ENCODE assay signal across 20 cellular contexts in genomic region chr2:158841839-158842238, GRCh38. TPM values are rescaled to one million over a fixed set of nuclear protein-coding genes. Genes with fewer than 3 reads are reported as not detected.
A peak's percentile ranks its signal among the peaks of the same experiment; 100 is the strongest.
DNase-seq lines count a peak whose midpoint lies in the region; ATAC-seq, FAIRE-seq and TF ChIP-seq lines count a peak whose summit lies in the region.
"Had no signal": no experiment of that assay in that cellular context is flagged by ENCODE, and none has a peak within 500 bp of the region (broad histone marks: within the 10 kb centered on the region; RNA-seq: fewer than 3 reads in every experiment).

No MANE protein-coding gene starts in this region.

- no peaks in the 10 kb centered on the region for H3K36me3 ChIP-seq in right atrium auricular region
- H3K36me3 ChIP-seq in osteoblast (ENCODE audit: insufficient read depth, low read length), result no peaks in the 10 kb centered on the region

- H3K27me3 ChIP-seq in right atrium auricular region (no peaks in the 10 kb centered on the region), osteoblast (ENCODE audit: insufficient read depth, low read length) (peaks cover 7% of the 10 kb centered on the region)

- intact Hi-C loops in Right ventricle myocardium inferior (cut with DNase I), result no loop called here

- no peak for DNase-seq in Right ventricle myocardium inferior (ENCODE audit: missing footprints)
- no peak for DNase-seq in right atrium auricular region (ENCODE audit: low spot score)
- DNase-seq in fibroblast of pulmonary artery (ENCODE audit: low read depth), result peak; percentile 58
- DNase-seq in osteoblast (ENCODE audit: insufficient read length, low spot score, missing footprints), result peak; percentile 79
- no peak for DNase-seq in SIG-M5 treated with dmso at 0.1 percent for 504 hours (lab: John Stamatoyannopoulos, UW; ENCODE audit: unreplicated experiment)
- no peak for DNase-seq in AG08396 (ENCODE audit: low spot score)
- no peak for DNase-seq in GM19239 (ENCODE audit: insufficient read length, low spot score)
- DNase-seq: 8988T; activated CD4-positive, alpha-beta T cell treated with anti-CD3 and anti-CD28 coated beads, Interleukin-2, amount 50 U/mL, for 48 hours; activated naive CD8-positive, alpha-beta T cell treated with anti-CD3 and anti-CD28 coated beads for 36 hours; activated T-cell treated with anti-CD3 and anti-CD28 coated beads, Interleukin-2, amount 50 U/mL, for 48 hours; CD8-positive, alpha-beta memory T cell; Karpas-422; NCI-H1436 treated with DMSO at 0.1 percent for 48 hours; stimulated activated naive CD4-positive, alpha-beta T cell had no signal

- TF ChIP-seq CTCF in right atrium auricular region (IDR thresholded peaks at IDR 0.05) (no peak), fibroblast of pulmonary artery (IDR thresholded peaks at IDR 0.05; ENCODE audit: low read length, missing control alignments) (no peak), osteoblast (IDR thresholded peaks at IDR 0.05; ENCODE audit: extremely low read depth, low read depth, low read length) (no peak)

- H3K27ac ChIP-seq in right atrium auricular region (peak overlapping the region in 1 of 2 donors; percentile 60), osteoblast (ENCODE audit: low read depth, low read length) (peak overlapping the region; percentile 15)

- ATAC-seq in Right ventricle myocardium inferior (peak; percentile 66), GM19397 (IDR thresholded peaks at IDR 0.05; ENCODE audit: unreplicated experiment) (no peak)

- no peaks in the 10 kb centered on the region for H3K79me2 ChIP-seq in osteoblast (ENCODE audit: insufficient read depth, low read length)

- peak overlapping the region; percentile 52 for H3K4me2 ChIP-seq in osteoblast (ENCODE audit: insufficient read depth, low read length)

- H2AFZ ChIP-seq in osteoblast (ENCODE audit: low read length), result no peak overlapping the region

- H3K4me1 ChIP-seq in right atrium auricular region (peaks cover 0 to 20% of the 10 kb centered on the region in 2 donors), osteoblast (ENCODE audit: insufficient read depth, low read length) (peaks cover 22% of the 10 kb centered on the region)

- H3K9me3 ChIP-seq in right atrium auricular region (no peaks in the 10 kb centered on the region), osteoblast (ENCODE audit: low read depth, low read length) (no peaks in the 10 kb centered on the region)

- H3K4me3 ChIP-seq in right atrium auricular region (no peak overlapping the region), fibroblast of pulmonary artery (replicated peaks; ENCODE audit: low read depth, low read length) (no peak overlapping the region), osteoblast (ENCODE audit: insufficient read depth, low read length) (no peak overlapping the region)

- FAIRE-seq in GM19239 (lab: Jason Lieb, UNC), result no peak

- no peaks in the 10 kb centered on the region for H4K20me1 ChIP-seq in osteoblast (ENCODE audit: insufficient read depth, low read length)

RNA-seq across cellular contexts. Expression of gene DAPL1, which starts 46.7 kb away (rescaled TPM):
- total RNA-seq in Right ventricle myocardium inferior (not detected), right atrium auricular region (not detected), osteoblast (0.29 TPM in 1 of 2 replicates, not detected in the other)
- total RNA-seq: activated naive CD8-positive, alpha-beta T cell treated with anti-CD3 and anti-CD28 coated beads for 36 hours; CD8-positive, alpha-beta memory T cell; epithelial cell of proximal tubule; G401; lung microvascular endothelial cell; skeletal muscle tissue had no signal

Comparison
In these comparisons a context has a peak if more than half of its experiments do, and no peak if none do; other contexts are left out.
1. DNase-seq: peak in fibroblast of pulmonary artery (single experiment) and osteoblast (single experiment); none in Right ventricle myocardium inferior (single experiment), right atrium auricular region (single experiment), SIG-M5 treated with dmso at 0.1 percent for 504 hours (single experiment), AG08396 (single experiment) and GM19239 (single experiment).